Comparison of ENCODE assay signal across 8 cellular contexts in the genomic region with DNA sequence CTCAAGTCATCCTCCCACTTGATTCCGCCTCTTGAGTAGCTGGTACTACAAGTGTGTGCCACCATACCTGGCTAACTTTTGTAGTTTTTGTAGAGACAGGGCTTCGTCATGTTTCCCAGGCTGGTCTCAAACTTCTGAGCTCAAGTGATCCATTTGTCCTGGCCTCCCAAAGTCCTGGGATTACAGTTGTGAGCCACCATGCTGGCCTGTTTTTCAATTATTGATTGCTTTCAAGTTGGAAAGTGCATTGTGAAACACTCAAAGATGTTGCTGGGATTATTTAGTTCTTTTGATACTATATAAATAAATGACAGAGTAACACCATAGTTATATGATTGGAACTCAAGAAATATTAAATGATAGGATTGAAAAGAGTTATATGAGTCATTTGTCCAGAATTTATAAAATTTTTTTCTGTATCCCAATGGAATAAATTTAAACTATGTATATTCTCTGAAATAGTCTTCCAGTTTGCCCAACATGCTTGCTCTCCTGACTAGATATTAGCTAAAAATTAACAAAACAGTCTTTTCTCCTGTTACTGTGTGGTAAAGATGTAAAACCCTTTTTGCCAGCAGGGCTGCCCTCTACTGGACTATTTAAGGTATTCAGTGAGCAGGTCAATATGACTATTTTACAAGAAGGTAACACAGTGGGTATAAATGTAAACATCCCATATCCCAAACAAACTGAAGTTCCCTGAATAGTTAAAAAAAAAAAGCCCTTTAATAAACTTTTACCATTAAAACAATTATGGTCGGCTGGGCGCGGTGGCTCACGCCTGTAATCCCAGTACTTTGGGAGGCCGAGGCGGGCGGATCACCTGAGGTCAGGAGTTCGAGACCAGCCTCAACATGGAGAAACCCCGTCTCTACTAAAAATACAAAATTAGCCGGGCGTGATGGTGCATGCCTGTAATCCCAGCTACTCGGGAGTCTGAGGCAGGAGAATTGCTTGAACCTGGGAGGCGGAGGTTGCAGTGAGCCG. TPM values are rescaled to one million over a fixed set of nuclear protein-coding genes. Genes with fewer than 3 reads are reported as not detected.
DNase-seq lines count a peak whose midpoint lies in the region; ATAC-seq, FAIRE-seq and TF ChIP-seq lines count a peak whose summit lies in the region.

No MANE protein-coding gene starts in this region.

- TF ChIP-seq CTCF in RWPE2 (IDR thresholded peaks at IDR 0.05; ENCODE audit: poor library complexity, severe bottlenecking), result peak; percentile 90
- peak; percentile 39 for TF ChIP-seq CTCF in coronary artery (IDR thresholded peaks at IDR 0.05)
- TF ChIP-seq CTCF in uterus (IDR thresholded peaks at IDR 0.05), result peak; percentile 45 to 71 (median 58)

- peak; percentile 80 for ATAC-seq in GM21526 (IDR thresholded peaks at IDR 0.05; ENCODE audit: low FRiP score, unreplicated experiment)
- peak; percentile 26; the same call in 2 of the 3 replicates for ATAC-seq in RWPE2 (ENCODE audit: low read depth)

- H3K4me3 ChIP-seq in RWPE2 (ENCODE audit: severe bottlenecking), result no peak overlapping the region
- no peak overlapping the region for H3K4me3 ChIP-seq in coronary artery
- H3K4me3 ChIP-seq in uterus, result no peak overlapping the region

- peaks cover 11% of the 10 kb centered on the region for H3K4me1 Mint-ChIP-seq in T-helper 2 cell treated with Interferon-gamma antibody and Interleukin-4, amounts not matched to agents 5 μg/mL and 100 μg/mL, for 36 hours (ENCODE audit: low read depth)

- no peaks in the 10 kb centered on the region for H3K27me3 Mint-ChIP-seq in T-helper 2 cell treated with Interferon-gamma antibody and Interleukin-4, amounts not matched to agents 5 μg/mL and 100 μg/mL, for 36 hours (ENCODE audit: low read depth)

- H3K4me1 ChIP-seq in RWPE2 (ENCODE audit: insufficient read depth, poor library complexity, severe bottlenecking) (peaks cover 51% of the 10 kb centered on the region), uterus (peaks cover 0 to 4% of the 10 kb centered on the region in 2 donors)

- H3K27me3 ChIP-seq in RWPE2 (ENCODE audit: insufficient read depth, poor library complexity, severe bottlenecking) (no peaks in the 10 kb centered on the region), uterus (no peaks in the 10 kb centered on the region)

- H3K36me3 Mint-ChIP-seq in T-helper 2 cell treated with Interferon-gamma antibody and Interleukin-4, amounts not matched to agents 5 μg/mL and 100 μg/mL, for 36 hours (ENCODE audit: low read depth), result peaks cover 9% of the 10 kb centered on the region

- H3K27ac ChIP-seq in RWPE2 (ENCODE audit: poor library complexity, severe bottlenecking) (peak overlapping the region; percentile 55), coronary artery (peak overlapping the region in 1 of 2 donors; percentile 74), uterus (no peak overlapping the region)

- DNase-seq in T-helper 2 cell, result peak in 3 of 5 experiments; percentile 4 to 55 (median 6)
- DNase-seq in T-helper 2 cell treated with Interferon-gamma antibody and Interleukin-4, amounts not matched to agents 5 μg/mL and 100 μg/mL, for 36 hours (ENCODE audit: low spot score), result no peak
- DNase-seq in HTR-8/SVneo (ENCODE audit: insufficient read length, low spot score), result peak; percentile 48
- no peak for DNase-seq in RWPE2 (ENCODE audit: low spot score)
- DNase-seq in coronary artery (ENCODE audit: low spot score), result no peak
- DNase-seq in lung microvascular endothelial cell (ENCODE audit: low read depth in 2 of 2), result peak; percentile 72 to 79
- peak in 1 of 2 donors; percentile 28 for DNase-seq in uterus

- no peak overlapping the region for H3K27ac Mint-ChIP-seq in T-helper 2 cell treated with Interferon-gamma antibody and Interleukin-4, amounts not matched to agents 5 μg/mL and 100 μg/mL, for 36 hours

- no peak for FAIRE-seq in HTR-8/SVneo (lab: Jason Lieb, UNC)

- TF ChIP-seq POLR2A in uterus (IDR thresholded peaks at IDR 0.05), result no peak

- intact Hi-C loops in uterus (cut with DNase I; ENCODE audit: low total_unique reads), result loop anchor here (10.0 kb wide), 1 partner anchor 199 kb away; no protein-coding TSS in a partner anchor

- H3K9me3 ChIP-seq in RWPE2 (ENCODE audit: severe bottlenecking) (no peaks in the 10 kb centered on the region), uterus (no peaks in the 10 kb centered on the region)

- H3K9me3 Mint-ChIP-seq in T-helper 2 cell treated with Interferon-gamma antibody and Interleukin-4, amounts not matched to agents 5 μg/mL and 100 μg/mL, for 36 hours, result no peaks in the 10 kb centered on the region

- peaks cover 78% of the 10 kb centered on the region for H3K36me3 ChIP-seq in RWPE2 (ENCODE audit: low read depth)
- no peaks in the 10 kb centered on the region for H3K36me3 ChIP-seq in uterus

- no peak overlapping the region for H3K4me3 Mint-ChIP-seq in T-helper 2 cell treated with Interferon-gamma antibody and Interleukin-4, amounts not matched to agents 5 μg/mL and 100 μg/mL, for 36 hours

RNA-seq across cellular contexts. Expression of a gene that starts 42.7 kb away (rescaled TPM):
- 82.8 and 109 TPM in 2 replicates for total RNA-seq in lung microvascular endothelial cell
- 100 to 1,000 TPM in 1 of 4 donors, 10 to 100 TPM in 3; 39.7 to 101 (median 61.2) TPM for total RNA-seq in uterus

Comparison
In these comparisons a context has a peak if more than half of its experiments do, and no peak if none do; other contexts are left out.
1. DNase-seq: peak in T-helper 2 cell (3 of 5), HTR-8/SVneo (single experiment) and lung microvascular endothelial cell (2 of 2); none in T-helper 2 cell treated with Interferon-gamma antibody and Interleukin-4, amounts not matched to agents 5 μg/mL and 100 μg/mL, for 36 hours (single experiment), RWPE2 (single experiment) and coronary artery (single experiment).
2. CTCF ChIP-seq: peak in every context shown above with its lines; median percentile 90 in RWPE2; 58 in uterus; 39 in coronary artery.